Comparison of ENCODE assay signal across 8 cellular contexts in genomic region chr19:15264061-15264932, GRCh38. TPM values are rescaled to one million over a fixed set of nuclear protein-coding genes. Genes with fewer than 3 reads are reported as not detected.
A peak's percentile ranks its signal among the peaks of the same experiment; 100 is the strongest.
DNase-seq lines count a peak whose midpoint lies in the region; ATAC-seq and TF ChIP-seq lines count a peak whose summit lies in the region.

No MANE protein-coding gene starts in this region.

- H3K27ac ChIP-seq in lung (ENCODE audit: low read depth in 1 of 2, low read length in 1 of 2) = peak overlapping the region in 1 of 2 donors; percentile 11

- ATAC-seq in lung (ENCODE audit: insufficient read depth, low FRiP score) = peak; percentile 47
- ATAC-seq in HG03439 (IDR thresholded peaks at IDR 0.05; ENCODE audit: unreplicated experiment) = no peak

- 60 to 74% methylated on average over 28 of the region's 28 CpGs for WGBS in lung, 2 donors

- peaks cover 16 to 63% of the 10 kb centered on the region in 2 donors for H3K36me3 ChIP-seq in lung (ENCODE audit: control insufficient read depth in 2 of 2, insufficient read depth in 2 of 2, low read length in 2 of 2)

- H3K27me3 ChIP-seq in lung (ENCODE audit: control insufficient read depth, insufficient read depth) = no peaks in the 10 kb centered on the region

- H3K9me3 ChIP-seq in lung (ENCODE audit: control insufficient read depth in 2 of 2, insufficient read depth in 1 of 2, low read length in 1 of 2) = no peaks in the 10 kb centered on the region

- DNase-seq in NCI-H2107 (lab: John Stamatoyannopoulos, UW) (peak; percentile 30), dermis blood vessel endothelial cell (peak; percentile 81), lung (ENCODE audit: low spot score) (peak; percentile 72), putamen (ENCODE audit: low spot score) (no peak)
- DNase-seq in activated CD4-positive, alpha-beta T cell treated with anti-CD3 and anti-CD28 coated beads, Interleukin-2, amount 50 U/mL, for 4 hours = peak; percentile 67 to 72
- DNase-seq in stimulated activated CD4-positive, alpha-beta T cell treated with anti-CD3 and anti-CD28 coated beads, TNF-alpha, amount 100 ng/mL, for 48 hours (ENCODE audit: low read depth in 3 of 3) = peak; percentile 36 to 67 (median 66)

- peaks cover 12 to 24% of the 10 kb centered on the region in 2 donors for H3K4me1 ChIP-seq in lung (ENCODE audit: control insufficient read depth in 2 of 2, insufficient read depth in 2 of 2, low read length in 2 of 2)

- TF ChIP-seq CTCF in GM12875 (IDR thresholded peaks at IDR 0.05; ENCODE audit: borderline replicate concordance, insufficient read depth, low read depth, low read length) (peak; percentile 80), lung (IDR thresholded peaks at IDR 0.05; ENCODE audit: control extremely low read depth, extremely low read depth) (peak; percentile 63)

- H3K4me3 ChIP-seq in GM12875 (ENCODE audit: low read depth, low read length) (no peak overlapping the region), lung (no peak overlapping the region)

RNA-seq across cellular contexts. Expression of gene EPHX3, which starts 32.0 kb away (rescaled TPM):
- total RNA-seq in dermis blood vessel endothelial cell (under 0.01 and 0.09 TPM in 2 replicates), lung (1 to 10 TPM; 1.7 to 2.7 TPM)
- 1 to 10 TPM; 1.1 to 3.0 TPM for polyA plus RNA-seq in lung
